ENCODE assay signal across 8 cellular contexts in the genomic region with DNA sequence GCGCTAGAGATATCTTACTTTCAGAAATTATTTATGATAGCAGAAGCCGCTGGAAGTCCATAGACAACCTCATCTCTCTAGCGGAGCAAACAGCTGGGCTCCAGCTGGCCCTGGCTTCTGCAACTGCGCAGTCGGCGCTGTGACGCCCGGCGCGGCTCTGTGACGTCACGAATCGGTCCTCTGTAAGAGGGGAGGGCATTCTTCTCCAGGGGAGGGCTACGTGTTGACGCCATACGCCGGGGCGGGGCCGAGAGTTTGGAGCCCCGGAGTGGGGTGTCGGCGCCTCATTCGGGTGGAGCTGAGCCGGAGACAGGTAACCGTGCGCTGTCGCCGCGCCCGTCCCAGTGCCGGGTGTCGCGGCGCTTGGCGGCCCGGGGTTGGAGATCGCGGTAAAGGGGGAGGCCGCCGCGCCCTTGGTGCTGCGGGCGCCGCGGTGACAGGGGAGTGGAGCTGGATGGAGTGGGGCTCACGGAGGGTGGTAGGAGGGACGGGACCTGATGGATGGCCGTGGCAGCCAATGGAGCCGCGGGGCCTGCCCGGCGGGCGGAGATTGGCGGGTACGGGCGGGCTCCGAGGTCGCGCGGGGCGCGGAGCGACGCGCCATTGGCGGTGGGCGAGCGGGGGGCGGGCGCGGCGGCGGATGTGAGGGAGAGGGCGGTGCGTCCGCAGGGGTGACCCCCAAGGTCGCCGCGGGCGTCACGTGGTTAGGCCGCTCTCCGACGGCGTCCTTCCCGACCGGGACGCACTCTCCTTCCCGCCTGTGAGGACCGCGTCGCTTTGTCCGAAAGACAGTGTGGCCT. TPM values are rescaled to one million over a fixed set of nuclear protein-coding genes. Genes with fewer than 3 reads are reported as not detected.
DNase-seq lines count a peak whose midpoint lies in the region; ATAC-seq and TF ChIP-seq lines count a peak whose summit lies in the region.

A gene (plus strand): TSS at position 287 of the 800 bp plus-strand sequence. CDS start 17,717 bp downstream, outside the sequence.

- H3K27ac Mint-ChIP-seq in WTC11: peak within 1 kb of the TSS; percentile 99

- CTCF ChIA-PET in AG04450 (lab: Charles Lee) (interaction anchor here (1.6 kb wide), 1 partner anchor 14 kb away, joined by 6 read pairs; no protein-coding TSS in a partner anchor), WTC11 (lab: Charles Lee) (interaction anchor here (1.0 to 1.4 kb wide), 2 partner anchors 15 to 41 kb away, joined by 3 to 8 read pairs; no protein-coding TSS in a partner anchor)

- peaks cover 15% of the 10 kb centered on the region for H3K4me1 Mint-ChIP-seq in WTC11

- peak within 1 kb of the TSS; percentile 99 for H3K4me3 ChIP-seq in AG04450 (ENCODE audit: low read depth, low read length)
- peak within 1 kb of the TSS; percentile 87 to 96 for H3K4me3 ChIP-seq in cardiac fibroblast (replicated peaks in 1 of 2; ENCODE audit: low read depth in 2 of 2, low read length in 2 of 2)

- DNase-seq in AG04450 (ENCODE audit: low read depth, low spot score): peak; percentile 99
- DNase-seq in NCI-H226: peak; percentile 99
- peak; percentile 99 for DNase-seq in WTC11 (ENCODE audit: low spot score)
- peak; percentile 99 for DNase-seq in cardiac fibroblast (ENCODE audit: low read depth in 2 of 2)
- DNase-seq in iPS-NIHi7 (ENCODE audit: extremely low spot score): peak; percentile 99
- peak; percentile 97 for DNase-seq in smooth muscle cell of the brain vasculature (ENCODE audit: low read depth, low spot score)

- ATAC-seq in GM18909 (IDR thresholded peaks at IDR 0.05; ENCODE audit: poor library complexity, unreplicated experiment) (peak; percentile 95), HG03175 (IDR thresholded peaks at IDR 0.05; ENCODE audit: unreplicated experiment) (peak; percentile 94), WTC11 (peak; percentile 98)

- POLR2A ChIA-PET in AG04450 (lab: Yijun Ruan, JAX) (interaction anchor here (0.6 to 1.9 kb wide), 12 partner anchors 25 to 279 kb away, joined by 3 to 8 read pairs (median 4); a partner anchor contains a TSS), WTC11 (lab: Charles Lee) (interaction anchor here (0.6 to 1.7 kb wide), 10 partner anchors 16 to 379 kb away, joined by 3 to 7 read pairs (median 4); a partner anchor contains a TSS)

- H3K4me3 Mint-ChIP-seq in WTC11: peak within 1 kb of the TSS; percentile 93

- H3K9me3 Mint-ChIP-seq in WTC11: no peaks in the 10 kb centered on the region

- peaks cover 3% of the 10 kb centered on the region for H3K27me3 ChIP-seq in AG04450 (ENCODE audit: control insufficient read depth, insufficient read depth, low read length)

- H3K36me3 Mint-ChIP-seq in WTC11: no peaks in the 10 kb centered on the region

- H3K27me3 Mint-ChIP-seq in WTC11 (ENCODE audit: low read depth): no peaks in the 10 kb centered on the region

- TF ChIP-seq CTCF in AG04450 (IDR thresholded peaks at IDR 0.05; ENCODE audit: low read depth, low read length) (no peak), WTC11 (IDR thresholded peaks at IDR 0.05) (no peak), cardiac fibroblast (IDR thresholded peaks at IDR 0.05; ENCODE audit: low read depth, low read length) (no peak)

- no peaks in the 10 kb centered on the region for H3K9me3 ChIP-seq in AG04450 (ENCODE audit: control insufficient read depth, insufficient read depth, low read length)

- H3K27ac ChIP-seq in AG04450 (ENCODE audit: low read depth, low read length): peak within 1 kb of the TSS; percentile 89

TF ChIP-seq in WTC11, 78 proteins besides CTCF, POLR2A, EP300 and RAD21 (continues in another document):
- TF ChIP-seq, protein P1, sequence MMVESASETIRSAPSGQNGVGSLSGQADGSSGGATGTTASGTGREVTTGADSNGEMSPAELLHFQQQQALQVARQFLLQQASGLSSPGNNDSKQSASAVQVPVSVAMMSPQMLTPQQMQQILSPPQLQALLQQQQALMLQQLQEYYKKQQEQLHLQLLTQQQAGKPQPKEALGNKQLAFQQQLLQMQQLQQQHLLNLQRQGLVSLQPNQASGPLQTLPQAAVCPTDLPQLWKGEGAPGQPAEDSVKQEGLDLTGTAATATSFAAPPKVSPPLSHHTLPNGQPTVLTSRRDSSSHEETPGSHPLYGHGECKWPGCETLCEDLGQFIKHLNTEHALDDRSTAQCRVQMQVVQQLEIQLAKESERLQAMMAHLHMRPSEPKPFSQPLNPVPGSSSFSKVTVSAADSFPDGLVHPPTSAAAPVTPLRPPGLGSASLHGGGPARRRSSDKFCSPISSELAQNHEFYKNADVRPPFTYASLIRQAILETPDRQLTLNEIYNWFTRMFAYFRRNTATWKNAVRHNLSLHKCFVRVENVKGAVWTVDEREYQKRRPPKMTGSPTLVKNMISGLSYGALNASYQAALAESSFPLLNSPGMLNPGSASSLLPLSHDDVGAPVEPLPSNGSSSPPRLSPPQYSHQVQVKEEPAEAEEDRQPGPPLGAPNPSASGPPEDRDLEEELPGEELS (CRISPR knock-in tag; IDR thresholded peaks at IDR 0.05): peak; percentile 20; the same call in 1 of the 2 replicates
- TF ChIP-seq, protein P2, sequence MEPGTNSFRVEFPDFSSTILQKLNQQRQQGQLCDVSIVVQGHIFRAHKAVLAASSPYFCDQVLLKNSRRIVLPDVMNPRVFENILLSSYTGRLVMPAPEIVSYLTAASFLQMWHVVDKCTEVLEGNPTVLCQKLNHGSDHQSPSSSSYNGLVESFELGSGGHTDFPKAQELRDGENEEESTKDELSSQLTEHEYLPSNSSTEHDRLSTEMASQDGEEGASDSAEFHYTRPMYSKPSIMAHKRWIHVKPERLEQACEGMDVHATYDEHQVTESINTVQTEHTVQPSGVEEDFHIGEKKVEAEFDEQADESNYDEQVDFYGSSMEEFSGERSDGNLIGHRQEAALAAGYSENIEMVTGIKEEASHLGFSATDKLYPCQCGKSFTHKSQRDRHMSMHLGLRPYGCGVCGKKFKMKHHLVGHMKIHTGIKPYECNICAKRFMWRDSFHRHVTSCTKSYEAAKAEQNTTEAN (CRISPR knock-in tag; IDR thresholded peaks at IDR 0.05): 0 out of 2 replicates have a peak, but pooled peaks have one; percentile 4
- no peak for TF ChIP-seq NFATC4 (CRISPR knock-in tag; IDR thresholded peaks at IDR 0.05)
- TF ChIP-seq, protein P3, sequence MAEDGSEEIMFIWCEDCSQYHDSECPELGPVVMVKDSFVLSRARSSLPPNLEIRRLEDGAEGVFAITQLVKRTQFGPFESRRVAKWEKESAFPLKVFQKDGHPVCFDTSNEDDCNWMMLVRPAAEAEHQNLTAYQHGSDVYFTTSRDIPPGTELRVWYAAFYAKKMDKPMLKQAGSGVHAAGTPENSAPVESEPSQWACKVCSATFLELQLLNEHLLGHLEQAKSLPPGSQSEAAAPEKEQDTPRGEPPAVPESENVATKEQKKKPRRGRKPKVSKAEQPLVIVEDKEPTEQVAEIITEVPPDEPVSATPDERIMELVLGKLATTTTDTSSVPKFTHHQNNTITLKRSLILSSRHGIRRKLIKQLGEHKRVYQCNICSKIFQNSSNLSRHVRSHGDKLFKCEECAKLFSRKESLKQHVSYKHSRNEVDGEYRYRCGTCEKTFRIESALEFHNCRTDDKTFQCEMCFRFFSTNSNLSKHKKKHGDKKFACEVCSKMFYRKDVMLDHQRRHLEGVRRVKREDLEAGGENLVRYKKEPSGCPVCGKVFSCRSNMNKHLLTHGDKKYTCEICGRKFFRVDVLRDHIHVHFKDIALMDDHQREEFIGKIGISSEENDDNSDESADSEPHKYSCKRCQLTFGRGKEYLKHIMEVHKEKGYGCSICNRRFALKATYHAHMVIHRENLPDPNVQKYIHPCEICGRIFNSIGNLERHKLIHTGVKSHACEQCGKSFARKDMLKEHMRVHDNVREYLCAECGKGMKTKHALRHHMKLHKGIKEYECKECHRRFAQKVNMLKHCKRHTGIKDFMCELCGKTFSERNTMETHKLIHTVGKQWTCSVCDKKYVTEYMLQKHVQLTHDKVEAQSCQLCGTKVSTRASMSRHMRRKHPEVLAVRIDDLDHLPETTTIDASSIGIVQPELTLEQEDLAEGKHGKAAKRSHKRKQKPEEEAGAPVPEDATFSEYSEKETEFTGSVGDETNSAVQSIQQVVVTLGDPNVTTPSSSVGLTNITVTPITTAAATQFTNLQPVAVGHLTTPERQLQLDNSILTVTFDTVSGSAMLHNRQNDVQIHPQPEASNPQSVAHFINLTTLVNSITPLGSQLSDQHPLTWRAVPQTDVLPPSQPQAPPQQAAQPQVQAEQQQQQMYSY (CRISPR knock-in tag; IDR thresholded peaks at IDR 0.05): no peak
- TF ChIP-seq RELA (CRISPR knock-in tag; IDR thresholded peaks at IDR 0.05; ENCODE audit: borderline replicate concordance): no peak
- TF ChIP-seq, protein P4, sequence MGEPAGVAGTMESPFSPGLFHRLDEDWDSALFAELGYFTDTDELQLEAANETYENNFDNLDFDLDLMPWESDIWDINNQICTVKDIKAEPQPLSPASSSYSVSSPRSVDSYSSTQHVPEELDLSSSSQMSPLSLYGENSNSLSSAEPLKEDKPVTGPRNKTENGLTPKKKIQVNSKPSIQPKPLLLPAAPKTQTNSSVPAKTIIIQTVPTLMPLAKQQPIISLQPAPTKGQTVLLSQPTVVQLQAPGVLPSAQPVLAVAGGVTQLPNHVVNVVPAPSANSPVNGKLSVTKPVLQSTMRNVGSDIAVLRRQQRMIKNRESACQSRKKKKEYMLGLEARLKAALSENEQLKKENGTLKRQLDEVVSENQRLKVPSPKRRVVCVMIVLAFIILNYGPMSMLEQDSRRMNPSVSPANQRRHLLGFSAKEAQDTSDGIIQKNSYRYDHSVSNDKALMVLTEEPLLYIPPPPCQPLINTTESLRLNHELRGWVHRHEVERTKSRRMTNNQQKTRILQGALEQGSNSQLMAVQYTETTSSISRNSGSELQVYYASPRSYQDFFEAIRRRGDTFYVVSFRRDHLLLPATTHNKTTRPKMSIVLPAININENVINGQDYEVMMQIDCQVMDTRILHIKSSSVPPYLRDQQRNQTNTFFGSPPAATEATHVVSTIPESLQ (CRISPR knock-in tag; IDR thresholded peaks at IDR 0.05): no peak
- TF ChIP-seq CREB1 (CRISPR knock-in tag; IDR thresholded peaks at IDR 0.05): no peak
- TF ChIP-seq, protein P5, sequence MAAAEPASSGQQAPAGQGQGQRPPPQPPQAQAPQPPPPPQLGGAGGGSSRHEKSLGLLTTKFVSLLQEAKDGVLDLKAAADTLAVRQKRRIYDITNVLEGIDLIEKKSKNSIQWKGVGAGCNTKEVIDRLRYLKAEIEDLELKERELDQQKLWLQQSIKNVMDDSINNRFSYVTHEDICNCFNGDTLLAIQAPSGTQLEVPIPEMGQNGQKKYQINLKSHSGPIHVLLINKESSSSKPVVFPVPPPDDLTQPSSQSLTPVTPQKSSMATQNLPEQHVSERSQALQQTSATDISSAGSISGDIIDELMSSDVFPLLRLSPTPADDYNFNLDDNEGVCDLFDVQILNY (CRISPR knock-in tag; IDR thresholded peaks at IDR 0.05): peak; percentile 81
- TF ChIP-seq RORB (CRISPR knock-in tag; IDR thresholded peaks at IDR 0.05): no peak
- TF ChIP-seq ZNF317 (CRISPR knock-in tag; IDR thresholded peaks at IDR 0.05; ENCODE audit: borderline replicate concordance, low read depth): no peak
- TF ChIP-seq NFYB (CRISPR knock-in tag; conservative IDR thresholded peaks at IDR 0.05; ENCODE audit: low read depth): peak; percentile 99

RNA-seq across cellular contexts. Expression of the gene that starts here (rescaled TPM):
- polyA plus RNA-seq in AG04450 (2011; rRNA removed): 35.8 and 38.6 TPM in 2 replicates
- 72.7 and 88.1 TPM in 2 replicates for polyA minus RNA-seq in AG04450 (2011; rRNA and poly(A)+ RNA removed)
- 79.6 to 90.5 TPM (median 89.7 TPM) in 3 replicates for total RNA-seq in WTC11 (2021)

Comparison
In these comparisons a context has a peak if more than half of its experiments do, and no peak if none do; other contexts are left out.
1. Peak in every context shown above with its lines: DNase-seq, ATAC-seq, H3K4me3 ChIP-seq and H3K27ac ChIP-seq.